Comparison of ENCODE assay signal across 16 cellular contexts in the genomic region with DNA sequence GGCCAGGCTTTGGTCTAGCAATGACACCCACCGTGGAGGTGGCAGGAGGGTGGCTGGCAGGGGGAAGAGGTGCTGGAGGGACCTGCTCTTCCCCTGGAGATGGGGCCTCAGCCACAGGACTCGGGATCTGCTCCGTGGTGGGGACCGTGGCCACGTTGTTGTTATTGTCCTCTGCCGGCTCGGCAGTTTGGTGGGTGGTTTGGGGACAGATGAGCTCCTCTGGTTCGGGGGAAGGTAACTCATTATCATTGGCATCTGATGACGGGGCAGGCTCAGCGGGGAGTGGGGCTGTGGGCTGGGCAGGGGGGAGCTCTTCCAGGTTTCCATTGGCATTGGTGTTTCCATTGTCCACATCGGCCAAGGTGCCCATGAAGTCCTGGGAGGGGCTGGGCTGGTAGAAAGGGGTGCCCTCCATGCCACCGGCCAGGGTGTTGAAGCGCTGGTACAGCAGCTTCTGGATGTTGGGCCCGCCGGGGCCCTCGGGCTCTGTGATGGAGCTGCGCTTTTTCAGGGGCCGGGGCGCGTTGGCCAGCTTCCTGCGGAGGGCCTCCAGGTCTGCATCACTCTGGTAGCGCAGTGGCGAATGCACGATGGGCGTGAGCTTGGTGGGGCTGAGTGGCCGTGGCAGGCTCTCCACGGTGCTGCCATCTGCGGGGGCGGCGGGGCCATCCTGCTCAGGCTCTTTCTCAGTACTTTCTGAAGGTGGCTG.
"Had no signal": no experiment of that assay in that cellular context is flagged by ENCODE, and none has a peak within 500 bp of the region (broad histone marks: within the 10 kb centered on the region; RNA-seq: fewer than 3 reads in every experiment).

No MANE protein-coding gene starts in this region.

- H3K4me1 ChIP-seq: foreskin keratinocyte, left lung, pancreas had no signal

- DNase-seq: activated CD4-positive, alpha-beta memory T cell treated with anti-CD3 and anti-CD28 coated beads, Interleukin-2, amount 10 ng/mL, durations not matched to agents 7 days and 5 days; activated CD4-positive, alpha-beta T cell treated with anti-CD3 and anti-CD28 coated beads for 1 hour; activated CD8-positive, alpha-beta memory T cell treated with anti-CD3 and anti-CD28 coated beads, Interleukin-2, amount 50 U/mL, for 4 hours; activated naive CD4-positive, alpha-beta T cell; activated T-cell treated with anti-CD3 and anti-CD28 coated beads, Interleukin-2, amount 50 U/mL, for 72 hours; central memory CD4-positive, alpha-beta T cell; foreskin keratinocyte; heart left ventricle; mesenchymal stem cell; retina; small intestine had no signal

- H3K9me3 ChIP-seq: heart left ventricle, left lung, pancreas, tibial artery, vagina had no signal

- H3K9me3 Mint-ChIP-seq: activated CD4-positive, alpha-beta memory T cell treated with anti-CD3 and anti-CD28 coated beads, Interleukin-2, amount 10 ng/mL, durations not matched to agents 7 days and 5 days; activated T-cell treated with anti-CD3 and anti-CD28 coated beads, Interleukin-2, amount 50 U/mL, for 72 hours; neural crest cell had no signal

- H3K27ac ChIP-seq: foreskin keratinocyte, heart left ventricle, left lung, pancreas, vagina had no signal

- H3K4me3 ChIP-seq: heart left ventricle, left lung, pancreas, tibial artery, vagina had no signal

- H3K36me3 ChIP-seq: vagina had no signal

- H3K27ac Mint-ChIP-seq: activated CD4-positive, alpha-beta memory T cell treated with anti-CD3 and anti-CD28 coated beads, Interleukin-2, amount 10 ng/mL, durations not matched to agents 7 days and 5 days; activated T-cell treated with anti-CD3 and anti-CD28 coated beads, Interleukin-2, amount 50 U/mL, for 72 hours had no signal

- H3K27me3 Mint-ChIP-seq: activated CD4-positive, alpha-beta memory T cell treated with anti-CD3 and anti-CD28 coated beads, Interleukin-2, amount 10 ng/mL, durations not matched to agents 7 days and 5 days had no signal

- H3K4me1 Mint-ChIP-seq: activated CD4-positive, alpha-beta memory T cell treated with anti-CD3 and anti-CD28 coated beads, Interleukin-2, amount 10 ng/mL, durations not matched to agents 7 days and 5 days; neural crest cell had no signal

- H3K4me3 Mint-ChIP-seq: activated CD4-positive, alpha-beta memory T cell treated with anti-CD3 and anti-CD28 coated beads, Interleukin-2, amount 10 ng/mL, durations not matched to agents 7 days and 5 days; activated T-cell treated with anti-CD3 and anti-CD28 coated beads, Interleukin-2, amount 50 U/mL, for 72 hours; neural crest cell had no signal

- FAIRE-seq: pancreas, small intestine had no signal

- H3K27me3 ChIP-seq: foreskin keratinocyte, heart left ventricle, left lung, pancreas, tibial artery, vagina had no signal

- ATAC-seq: activated T-cell treated with anti-CD3 and anti-CD28 coated beads, Interleukin-2, amount 50 U/mL, for 72 hours; foreskin keratinocyte; left lung; pancreas had no signal
